In the genomic region with DNA sequence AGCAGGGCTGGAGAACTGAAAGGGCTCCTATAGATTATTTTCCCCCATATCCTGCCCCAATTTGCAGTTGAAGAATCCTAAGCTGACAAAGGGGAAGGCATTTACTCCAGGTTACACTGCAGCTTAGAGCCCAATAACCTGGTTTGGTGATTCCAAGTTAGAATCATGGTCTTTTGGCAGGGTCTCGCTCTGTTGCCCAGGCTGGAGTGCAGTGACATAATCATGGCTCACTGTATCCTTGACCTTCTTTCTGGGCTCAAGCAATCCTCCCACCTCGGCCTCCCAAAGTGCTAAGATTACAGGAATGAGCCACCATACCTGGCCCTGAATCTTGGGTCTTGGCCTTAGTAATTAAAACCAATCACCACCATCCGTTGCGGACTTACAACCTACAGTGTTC, we compare ENCODE assay signal across 1 cellular context.
TF ChIP-seq lines count a peak whose summit lies in the region.

No MANE protein-coding gene starts in this region.

TF ChIP-seq in GM12878, 131 proteins besides CTCF, POLR2A, EP300 and RAD21:
- no peak for TF ChIP-seq SPI1 (IDR thresholded peaks at IDR 0.05; ENCODE audit: borderline replicate concordance, insufficient read depth, low read depth, low read length)
- TF ChIP-seq, protein P1, sequence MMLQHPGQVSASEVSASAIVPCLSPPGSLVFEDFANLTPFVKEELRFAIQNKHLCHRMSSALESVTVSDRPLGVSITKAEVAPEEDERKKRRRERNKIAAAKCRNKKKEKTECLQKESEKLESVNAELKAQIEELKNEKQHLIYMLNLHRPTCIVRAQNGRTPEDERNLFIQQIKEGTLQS (IDR thresholded peaks at IDR 0.05; ENCODE audit: borderline replicate concordance, extremely low read depth, low read depth, low read length): no peak
- no peak for TF ChIP-seq MYC (IDR thresholded peaks at IDR 0.05; ENCODE audit: insufficient read depth, insufficient read length, insufficient replicate concordance, low read length, severe bottlenecking)
- no peak for TF ChIP-seq GATAD2B (conservative IDR thresholded peaks at IDR 0.05; ENCODE audit: low read depth)
- TF ChIP-seq FOXK2 (IDR thresholded peaks at IDR 0.05): no peak
- no peak for TF ChIP-seq EED (IDR thresholded peaks at IDR 0.05; ENCODE audit: low read depth)
- no peak for TF ChIP-seq RAD51 (IDR thresholded peaks at IDR 0.05)
